ENCODE assay signal across 8 cellular contexts in the genomic region with DNA sequence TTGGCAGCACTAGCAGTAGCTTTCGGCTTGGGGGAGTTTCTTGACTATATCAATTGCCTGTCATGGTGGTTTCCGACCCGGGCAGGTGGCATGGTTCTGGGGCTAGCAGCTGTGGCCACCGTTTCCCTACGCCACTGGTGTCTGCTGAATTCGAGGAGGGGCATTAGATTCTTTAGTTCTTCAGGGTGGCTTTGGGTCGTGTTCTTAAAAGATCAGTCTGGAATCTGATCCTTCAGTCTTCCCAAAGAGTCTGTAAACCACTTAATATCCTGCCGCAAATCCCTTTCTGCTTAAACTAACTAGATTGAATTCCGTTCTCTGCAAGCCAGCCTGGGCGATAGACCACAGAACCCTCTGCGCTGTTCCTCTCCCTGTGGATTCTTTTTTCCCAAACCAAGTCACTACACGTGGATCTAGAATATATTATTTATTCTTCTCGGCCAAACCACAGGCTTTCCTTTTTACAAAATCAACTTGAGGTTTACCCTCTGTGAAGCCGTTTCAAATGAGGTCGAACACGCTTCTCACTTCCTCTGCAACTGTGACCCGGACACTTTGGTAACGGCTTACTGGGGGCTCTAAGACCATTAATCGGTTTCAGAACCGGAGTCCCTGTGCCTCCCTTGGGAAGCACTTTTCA. TPM values are rescaled to one million over a fixed set of nuclear protein-coding genes. Genes with fewer than 3 reads are reported as not detected.
A peak's percentile ranks its signal among the peaks of the same experiment; 100 is the strongest.
DNase-seq lines count a peak whose midpoint lies in the region; ATAC-seq and TF ChIP-seq lines count a peak whose summit lies in the region.

No MANE protein-coding gene starts in this region.

- no peaks in the 10 kb centered on the region for H3K9me3 ChIP-seq in iPS-18a (ENCODE audit: control insufficient read depth, low read depth, low read length)
- no peaks in the 10 kb centered on the region for H3K9me3 ChIP-seq in tibial nerve

- peaks cover 35% of the 10 kb centered on the region for H3K27me3 Mint-ChIP-seq in activated naive CD4-positive, alpha-beta T cell treated with anti-CD3 and anti-CD28 coated beads, Interleukin-2, amount 10 ng/mL, durations not matched to agents 7 days and 5 days
- peaks cover 21% of the 10 kb centered on the region for H3K27me3 Mint-ChIP-seq in activated T-cell treated with anti-CD3 and anti-CD28 coated beads, Interleukin-2, amount 50 U/mL, for 72 hours (ENCODE audit: low read depth)

- H3K4me1 ChIP-seq in iPS-18a (ENCODE audit: control insufficient read depth, low read depth, low read length) (peaks cover 8% of the 10 kb centered on the region), tibial nerve (peaks cover 0 to 9% (median 0%) of the 10 kb centered on the region in 4 donors)

- H3K27ac Mint-ChIP-seq in activated naive CD4-positive, alpha-beta T cell treated with anti-CD3 and anti-CD28 coated beads, Interleukin-2, amount 10 ng/mL, durations not matched to agents 7 days and 5 days = peak overlapping the region; percentile 90
- H3K27ac Mint-ChIP-seq in activated T-cell treated with anti-CD3 and anti-CD28 coated beads, Interleukin-2, amount 50 U/mL, for 72 hours = peak overlapping the region; percentile 87

- WGBS in tibial nerve, 2 donors = 52 to 57% methylated on average over 20 of the region's 20 CpGs

- no peak for DNase-seq in activated naive CD4-positive, alpha-beta T cell treated with anti-CD3 and anti-CD28 coated beads, Interleukin-2, amount 10 ng/mL, durations not matched to agents 7 days and 5 days
- DNase-seq in activated naive CD4-positive, alpha-beta T cell treated with anti-CD3 and anti-CD28 coated beads, Interleukin-2, amount 50 U/mL, for 16 hours = no peak
- DNase-seq in activated T-cell treated with anti-CD3 and anti-CD28 coated beads, Interleukin-2, amount 50 U/mL, for 72 hours = peak; percentile 1 to 12
- DNase-seq in tibial nerve (ENCODE audit: low spot score in 2 of 2) (no peak), NCI-H146 treated with DMSO at 0.1 percent for 48 hours (lab: John Stamatoyannopoulos, UW; ENCODE audit: unreplicated experiment) (no peak), G401 (ENCODE audit: low spot score) (no peak), amniotic stem cell (lab: John Stamatoyannopoulos, UW) (no peak)

- no peak for TF ChIP-seq EP300 in tibial nerve (IDR thresholded peaks at IDR 0.05)

- no peak for TF ChIP-seq POLR2A in tibial nerve (IDR thresholded peaks at IDR 0.05)

- in situ Hi-C loops in G401 (cut with HindIII; ENCODE audit: low sequenced_read_pairs) = no loop called here

- ATAC-seq in activated T-cell treated with anti-CD3 and anti-CD28 coated beads, Interleukin-2, amount 50 U/mL, for 72 hours (replicated peaks in 1 of 2) = peak; percentile 30 to 45

- H3K9ac ChIP-seq in iPS-18a (ENCODE audit: low read length) = no peak overlapping the region

- peak overlapping the region; percentile 80 for H3K4me3 Mint-ChIP-seq in activated naive CD4-positive, alpha-beta T cell treated with anti-CD3 and anti-CD28 coated beads, Interleukin-2, amount 10 ng/mL, durations not matched to agents 7 days and 5 days
- peak overlapping the region; percentile 86 to 94 for H3K4me3 Mint-ChIP-seq in activated T-cell treated with anti-CD3 and anti-CD28 coated beads, Interleukin-2, amount 50 U/mL, for 72 hours

- H3K4me1 Mint-ChIP-seq in activated naive CD4-positive, alpha-beta T cell treated with anti-CD3 and anti-CD28 coated beads, Interleukin-2, amount 10 ng/mL, durations not matched to agents 7 days and 5 days = peaks cover 37% of the 10 kb centered on the region
- peaks cover 24% of the 10 kb centered on the region for H3K4me1 Mint-ChIP-seq in activated T-cell treated with anti-CD3 and anti-CD28 coated beads, Interleukin-2, amount 50 U/mL, for 72 hours (ENCODE audit: low read depth)

- no peaks in the 10 kb centered on the region for H3K36me3 ChIP-seq in iPS-18a (ENCODE audit: control insufficient read depth, low read depth, low read length)
- H3K36me3 ChIP-seq in tibial nerve = no peaks in the 10 kb centered on the region

- H3K4me3 ChIP-seq in iPS-18a (ENCODE audit: low read length) = peak overlapping the region; percentile 57
- peak overlapping the region; percentile 44 to 66 (median 51) for H3K4me3 ChIP-seq in tibial nerve

- CTCF ChIA-PET in activated naive CD4-positive, alpha-beta T cell treated with anti-CD3 and anti-CD28 coated beads, Interleukin-2, amount 10 ng/mL, durations not matched to agents 7 days and 5 days (lab: Charles Lee) = interaction anchor here (0.6 to 6.1 kb wide), 4 partner anchors 26 to 32 kb away, joined by 3 to 54 read pairs (median 5); no protein-coding TSS in a partner anchor

- TF ChIP-seq CTCF in tibial nerve (IDR thresholded peaks at IDR 0.05) = no peak

- H3K27ac ChIP-seq in iPS-18a (ENCODE audit: low read length) (no peak overlapping the region), tibial nerve (peak overlapping the region in 3 of 4 donors; percentile 63 to 83 (median 71))

- H3K27me3 ChIP-seq in iPS-18a (ENCODE audit: control insufficient read depth, insufficient read depth, low read length) (peaks cover 31% of the 10 kb centered on the region), tibial nerve (no peaks in the 10 kb centered on the region)

- H3K36me3 Mint-ChIP-seq in activated naive CD4-positive, alpha-beta T cell treated with anti-CD3 and anti-CD28 coated beads, Interleukin-2, amount 10 ng/mL, durations not matched to agents 7 days and 5 days = no peaks in the 10 kb centered on the region
- peaks cover 0 to 2% of the 10 kb centered on the region in 2 donors for H3K36me3 Mint-ChIP-seq in activated T-cell treated with anti-CD3 and anti-CD28 coated beads, Interleukin-2, amount 50 U/mL, for 72 hours (ENCODE audit: insufficient read depth in 2 of 2)

- H3K9me3 Mint-ChIP-seq in activated naive CD4-positive, alpha-beta T cell treated with anti-CD3 and anti-CD28 coated beads, Interleukin-2, amount 10 ng/mL, durations not matched to agents 7 days and 5 days = no peaks in the 10 kb centered on the region
- no peaks in the 10 kb centered on the region for H3K9me3 Mint-ChIP-seq in activated T-cell treated with anti-CD3 and anti-CD28 coated beads, Interleukin-2, amount 50 U/mL, for 72 hours

RNA-seq across cellular contexts. Expression of a gene that starts 55.4 kb away (rescaled TPM):
- under 1 TPM; 0.17 to 0.30 TPM for total RNA-seq in activated T-cell treated with anti-CD3 and anti-CD28 coated beads, Interleukin-2, amount 50 U/mL, for 72 hours
- 10 to 100 TPM; 36.0 to 53.7 (median 50.2) TPM for total RNA-seq in tibial nerve
- 10.2 and 11.4 TPM in 2 replicates for total RNA-seq in G401 (2014; rRNA removed; shearing (Covaris generic))

Comparison
In these comparisons a context has a peak if more than half of its experiments do, and no peak if none do; other contexts are left out.
1. DNase-seq: peak in activated T-cell treated with anti-CD3 and anti-CD28 coated beads, Interleukin-2, amount 50 U/mL, for 72 hours (2 of 2); none in activated naive CD4-positive, alpha-beta T cell treated with anti-CD3 and anti-CD28 coated beads, Interleukin-2, amount 10 ng/mL, durations not matched to agents 7 days and 5 days (single experiment), activated naive CD4-positive, alpha-beta T cell treated with anti-CD3 and anti-CD28 coated beads, Interleukin-2, amount 50 U/mL, for 16 hours (single experiment), tibial nerve (0 of 2), NCI-H146 treated with DMSO at 0.1 percent for 48 hours (single experiment), G401 (single experiment) and amniotic stem cell (single experiment).